32 cellular contexts compared by ENCODE assay signal in genomic region chr21:27515676-27516075, GRCh38.
"Had no signal": no experiment of that assay in that cellular context is flagged by ENCODE, and none has a peak within 500 bp of the region (broad histone marks: within the 10 kb centered on the region; RNA-seq: fewer than 3 reads in every experiment).

No MANE protein-coding gene starts in this region.

- H3K4me2 ChIP-seq: hepatocyte had no signal

- H3K27me3 Mint-ChIP-seq: activated B cell treated with CpG ODN at 0.5 μM for 24 hours; activated CD8-positive, alpha-beta T cell treated with anti-CD3 and anti-CD28 coated beads for 36 hours; activated naive CD8-positive, alpha-beta T cell; activated T-helper 17 cell treated with anti-CD3 and anti-CD28 coated beads, Interleukin-2, amount 50 U/mL, for 72 hours had no signal

- H3K27me3 ChIP-seq: body of pancreas, colonic mucosa, esophagus squamous epithelium, gastroesophageal sphincter, heart right ventricle, hepatocyte had no signal

- H3K36me3 ChIP-seq: colonic mucosa, esophagus squamous epithelium, gastroesophageal sphincter, heart right ventricle, WERI-Rb-1 had no signal

- H3K4me3 Mint-ChIP-seq: activated B cell treated with CpG ODN at 0.5 μM for 24 hours; activated CD8-positive, alpha-beta T cell treated with anti-CD3 and anti-CD28 coated beads for 36 hours; activated naive CD8-positive, alpha-beta T cell; activated T-cell treated with anti-CD3 and anti-CD28 coated beads, Interleukin-2, amount 50 U/mL, for 4 hours; activated T-helper 17 cell treated with anti-CD3 and anti-CD28 coated beads, Interleukin-2, amount 50 U/mL, for 72 hours; T-helper 2 cell treated with Interferon-gamma antibody and Interleukin-4, amounts not matched to agents 5 μg/mL and 100 μg/mL, for 36 hours had no signal

- ATAC-seq: activated CD4-positive, CD25-positive, alpha-beta regulatory T cell treated with anti-CD3 and anti-CD28 coated beads, Interleukin-2, amount 50 U/mL, for 24 hours; activated CD8-positive, alpha-beta T cell treated with anti-CD3 and anti-CD28 coated beads for 36 hours; activated T-cell treated with anti-CD3 and anti-CD28 coated beads, Interleukin-2, amount 50 U/mL, for 4 hours; activated T-helper 17 cell treated with anti-CD3 and anti-CD28 coated beads, Interleukin-2, amount 50 U/mL, for 72 hours; body of pancreas; gastroesophageal sphincter; heart right ventricle had no signal

- H3K4me3 ChIP-seq: body of pancreas, colonic mucosa, esophagus squamous epithelium, gastroesophageal sphincter, heart right ventricle, hepatocyte had no signal

- H3K36me3 Mint-ChIP-seq: activated naive CD8-positive, alpha-beta T cell had no signal

- H3K4me1 Mint-ChIP-seq: activated B cell treated with CpG ODN at 0.5 μM for 24 hours; activated T-helper 17 cell treated with anti-CD3 and anti-CD28 coated beads, Interleukin-2, amount 50 U/mL, for 72 hours had no signal

- H2AFZ ChIP-seq: hepatocyte had no signal

- H3K79me2 ChIP-seq: hepatocyte had no signal

- H3K9me3 ChIP-seq: body of pancreas, colonic mucosa had no signal

- H3K27ac ChIP-seq: body of pancreas, colonic mucosa, epithelial cell of prostate, esophagus squamous epithelium, gastroesophageal sphincter, heart right ventricle, hepatocyte, WERI-Rb-1 had no signal

- DNase-seq: activated B cell treated with CpG ODN at 0.5 μM for 24 hours; activated CD4-positive, alpha-beta T cell treated with anti-CD3 and anti-CD28 coated beads for 48 hours; activated CD4-positive, alpha-beta T cell treated with anti-CD3 and anti-CD28 coated beads, Interleukin-2, amount 50 U/mL, for 1 hour; activated CD4-positive, alpha-beta T cell treated with anti-CD3 and anti-CD28 coated beads, Interleukin-2, amount 50 U/mL, for 48 hours; activated CD8-positive, alpha-beta memory T cell treated with anti-CD3 and anti-CD28 coated beads for 24 hours; activated CD8-positive, alpha-beta T cell treated with anti-CD3 and anti-CD28 coated beads for 36 hours; activated effector memory CD4-positive, alpha-beta T cell treated with Interleukin-2 at 50 U/mL for 16 hours; activated gamma-delta T cell treated with Interleukin-2 at 50 U/mL for 16 hours; activated naive CD4-positive, alpha-beta T cell treated with anti-CD3 and anti-CD28 coated beads, Interleukin-2, amount 50 U/mL, for 16 hours; activated naive CD4-positive, alpha-beta T cell treated with Interleukin-2 at 50 U/mL for 16 hours; activated T-cell treated with anti-CD3 and anti-CD28 coated beads, Interleukin-2, amount 50 U/mL, for 4 hours; amygdala; aorta; body of pancreas; central memory CD4-positive, alpha-beta T cell; cerebellar nuclear complex; colonic mucosa; effector CD8-positive, alpha-beta T cell; esophagus squamous epithelium; foreskin melanocyte; heart right ventricle; T1000; WERI-Rb-1 had no signal

- H3K4me1 ChIP-seq: body of pancreas, colonic mucosa, esophagus squamous epithelium, gastroesophageal sphincter, heart right ventricle had no signal

- FAIRE-seq: endometrium, endothelial cell of umbilical vein had no signal

- H3K27ac Mint-ChIP-seq: activated B cell treated with CpG ODN at 0.5 μM for 24 hours; activated CD8-positive, alpha-beta T cell treated with anti-CD3 and anti-CD28 coated beads for 36 hours; activated naive CD8-positive, alpha-beta T cell; activated T-helper 17 cell treated with anti-CD3 and anti-CD28 coated beads, Interleukin-2, amount 50 U/mL, for 72 hours; T-helper 2 cell treated with Interferon-gamma antibody and Interleukin-4, amounts not matched to agents 5 μg/mL and 100 μg/mL, for 36 hours had no signal
